Comparison of ENCODE assay signal across 1 cellular context in the genomic region with DNA sequence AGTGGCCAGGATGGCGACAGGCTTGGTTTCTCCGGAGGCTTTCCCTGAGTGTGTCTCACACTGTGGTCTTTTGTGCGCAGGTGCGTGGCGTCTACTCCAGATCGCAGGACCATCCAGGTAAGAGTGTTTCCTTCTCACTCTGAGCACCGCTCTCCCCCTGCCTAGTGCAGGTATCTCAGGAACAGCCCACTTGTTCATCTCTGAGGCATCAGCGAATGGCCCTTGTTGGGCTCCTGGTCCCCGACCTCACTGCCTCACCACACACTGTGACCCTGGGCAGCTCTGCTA.
TF ChIP-seq lines count a peak whose summit lies in the region.

No MANE protein-coding gene starts in this region.

TF ChIP-seq in H1, 55 proteins besides CTCF, POLR2A, EP300 and RAD21:
- TF ChIP-seq TEAD4 (IDR thresholded peaks at IDR 0.05; ENCODE audit: low read depth, low read length) (no peak), RBBP5 (IDR thresholded peaks at IDR 0.05; ENCODE audit: borderline replicate concordance, low read depth, low read length) (no peak)
TF ChIP-seq in H1: peak in this region for 0.
